Comparison of ENCODE assay signal across 12 cellular contexts in the genomic region with DNA sequence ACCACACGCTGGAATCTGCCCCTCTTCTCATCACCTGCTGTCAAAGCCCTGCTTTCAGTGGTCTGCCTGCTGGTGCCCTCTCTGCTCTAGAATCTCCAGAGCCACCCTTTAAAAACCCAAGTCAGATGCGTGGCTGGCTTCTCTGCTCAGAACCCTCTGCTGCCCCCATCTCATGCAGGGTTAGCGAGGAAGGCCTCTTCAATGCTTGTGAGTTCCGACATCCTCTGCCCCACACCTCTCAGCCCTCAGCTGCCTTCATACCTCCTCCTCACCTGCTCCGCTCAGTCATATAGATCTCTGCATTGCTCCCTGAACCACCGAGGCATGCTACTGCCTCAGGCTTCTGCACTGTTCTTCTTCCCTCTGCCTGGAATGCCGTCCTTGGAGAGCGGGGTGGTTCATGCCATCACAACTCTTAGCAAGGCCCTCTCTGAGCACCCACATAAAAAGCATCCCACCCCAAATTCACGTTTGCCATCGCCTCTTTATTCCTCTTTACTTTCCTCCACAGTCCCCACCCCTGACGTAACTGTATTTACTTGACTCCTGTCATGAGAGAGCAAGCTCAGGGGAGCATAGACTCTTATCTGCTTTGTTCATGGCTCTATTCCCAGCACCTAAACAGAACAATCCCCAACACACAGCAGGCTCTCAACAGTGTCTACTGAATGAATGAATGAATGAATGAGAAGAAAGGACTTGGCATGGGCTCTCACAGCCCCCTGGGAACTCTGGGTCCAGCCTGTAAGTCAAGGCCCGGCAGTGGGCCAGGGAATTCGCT. TPM values are rescaled to one million over a fixed set of nuclear protein-coding genes. Genes with fewer than 3 reads are reported as not detected.
A peak's percentile ranks its signal among the peaks of the same experiment; 100 is the strongest.
DNase-seq lines count a peak whose midpoint lies in the region; ATAC-seq and TF ChIP-seq lines count a peak whose summit lies in the region.
"Had no signal": no experiment of that assay in that cellular context is flagged by ENCODE, and none has a peak within 500 bp of the region (broad histone marks: within the 10 kb centered on the region; RNA-seq: fewer than 3 reads in every experiment).

No MANE protein-coding gene starts in this region.

- no peak overlapping the region for H3K27ac Mint-ChIP-seq in activated CD4-positive, alpha-beta memory T cell treated with anti-CD3 and anti-CD28 coated beads, Interleukin-2, amount 10 ng/mL, durations not matched to agents 7 days and 5 days
- peak overlapping the region in 1 of 2 donors; percentile 23 for H3K27ac Mint-ChIP-seq in effector memory CD8-positive, alpha-beta T cell
- H3K27ac Mint-ChIP-seq: activated T-cell treated with anti-CD3 and anti-CD28 coated beads, Interleukin-2, amount 50 U/mL, for 72 hours; IgD-negative memory B cell had no signal

- in situ Hi-C loops in astrocyte of the cerebellum (cut with HindIII; ENCODE audit: low sequenced_read_pairs): no loop called here

- H3K9ac ChIP-seq in parathyroid adenoma: no peak overlapping the region

- no peaks in the 10 kb centered on the region for H3K27me3 Mint-ChIP-seq in activated CD4-positive, alpha-beta memory T cell treated with anti-CD3 and anti-CD28 coated beads, Interleukin-2, amount 10 ng/mL, durations not matched to agents 7 days and 5 days
- H3K27me3 Mint-ChIP-seq in effector memory CD8-positive, alpha-beta T cell: peaks cover 0 to 18% of the 10 kb centered on the region in 2 donors

- no peak overlapping the region for H2AFZ ChIP-seq in parathyroid adenoma

- H3K9me3 Mint-ChIP-seq in activated CD4-positive, alpha-beta memory T cell treated with anti-CD3 and anti-CD28 coated beads, Interleukin-2, amount 10 ng/mL, durations not matched to agents 7 days and 5 days: no peaks in the 10 kb centered on the region
- H3K9me3 Mint-ChIP-seq in effector memory CD8-positive, alpha-beta T cell: no peaks in the 10 kb centered on the region
- H3K9me3 Mint-ChIP-seq: activated T-cell treated with anti-CD3 and anti-CD28 coated beads, Interleukin-2, amount 50 U/mL, for 72 hours; IgD-negative memory B cell had no signal

- peaks cover 25% of the 10 kb centered on the region for H3K4me1 ChIP-seq in parathyroid adenoma

- peaks cover 3% of the 10 kb centered on the region; the same call in 1 of the 2 replicates for H3K9me3 ChIP-seq in AG04450 (ENCODE audit: control insufficient read depth, insufficient read depth, low read length)
- no peaks in the 10 kb centered on the region for H3K9me3 ChIP-seq in parathyroid adenoma (ENCODE audit: control insufficient read depth, low read length)
- H3K9me3 ChIP-seq: suprapubic skin had no signal

- DNase-seq in AG04450 (ENCODE audit: low read depth, low spot score) (no peak), astrocyte of the cerebellum (ENCODE audit: low read depth) (no peak), left cardiac atrium (no peak)
- no peak for DNase-seq in activated CD4-positive, alpha-beta memory T cell treated with anti-CD3 and anti-CD28 coated beads, Interleukin-2, amount 10 ng/mL, durations not matched to agents 7 days and 5 days
- DNase-seq in effector memory CD8-positive, alpha-beta T cell: no peak
- DNase-seq: activated CD4-positive, alpha-beta T cell treated with anti-CD3 and anti-CD28 coated beads for 48 hours; activated T-cell treated with anti-CD3 and anti-CD28 coated beads, Interleukin-2, amount 50 U/mL, for 72 hours had no signal

- intact Hi-C loops in left cardiac atrium (cut with DNase I): no loop called here

- peaks cover 22% of the 10 kb centered on the region for H3K79me2 ChIP-seq in parathyroid adenoma

- H3K27ac ChIP-seq in AG04450 (ENCODE audit: low read depth, low read length) (peak overlapping the region; percentile 47), parathyroid adenoma (peak overlapping the region; percentile 54)
- H3K27ac ChIP-seq: suprapubic skin had no signal

- H3K36me3 ChIP-seq in parathyroid adenoma (ENCODE audit: control insufficient read depth, insufficient read depth, low read length): no peaks in the 10 kb centered on the region
- H3K36me3 ChIP-seq: suprapubic skin had no signal

- POLR2A ChIA-PET in AG04450 (lab: Yijun Ruan, JAX): no interaction called here
- POLR2A ChIA-PET in activated CD4-positive, alpha-beta memory T cell treated with anti-CD3 and anti-CD28 coated beads, Interleukin-2, amount 10 ng/mL, durations not matched to agents 7 days and 5 days (lab: Charles Lee): no interaction called here

- H3K4me3 Mint-ChIP-seq in activated CD4-positive, alpha-beta memory T cell treated with anti-CD3 and anti-CD28 coated beads, Interleukin-2, amount 10 ng/mL, durations not matched to agents 7 days and 5 days: no peak overlapping the region
- H3K4me3 Mint-ChIP-seq in effector memory CD8-positive, alpha-beta T cell: no peak overlapping the region
- H3K4me3 Mint-ChIP-seq: activated T-cell treated with anti-CD3 and anti-CD28 coated beads, Interleukin-2, amount 50 U/mL, for 72 hours had no signal

- no peaks in the 10 kb centered on the region for H3K27me3 ChIP-seq in AG04450 (ENCODE audit: control insufficient read depth, insufficient read depth, low read length)
- H3K27me3 ChIP-seq in parathyroid adenoma (ENCODE audit: control insufficient read depth, insufficient read depth, low read length): no peaks in the 10 kb centered on the region
- H3K27me3 ChIP-seq: suprapubic skin had no signal

- H3K4me2 ChIP-seq in parathyroid adenoma (ENCODE audit: low read length): no peak overlapping the region

- H3K36me3 Mint-ChIP-seq in activated CD4-positive, alpha-beta memory T cell treated with anti-CD3 and anti-CD28 coated beads, Interleukin-2, amount 10 ng/mL, durations not matched to agents 7 days and 5 days (ENCODE audit: low read depth): no peaks in the 10 kb centered on the region
- no peaks in the 10 kb centered on the region for H3K36me3 Mint-ChIP-seq in effector memory CD8-positive, alpha-beta T cell (ENCODE audit: insufficient read depth)
- H3K36me3 Mint-ChIP-seq: IgD-negative memory B cell had no signal

- H3K4me3 ChIP-seq in AG04450 (ENCODE audit: low read depth, low read length) (no peak overlapping the region), astrocyte of the cerebellum (ENCODE audit: low read depth, low read length) (no peak overlapping the region), parathyroid adenoma (ENCODE audit: low read depth, low read length) (no peak overlapping the region)
- H3K4me3 ChIP-seq: suprapubic skin had no signal

- CTCF ChIA-PET in AG04450 (lab: Charles Lee): interaction anchor here (1.5 kb wide), 1 partner anchor 29 kb away, joined by 3 read pairs; no protein-coding TSS in a partner anchor
- CTCF ChIA-PET in activated CD4-positive, alpha-beta memory T cell treated with anti-CD3 and anti-CD28 coated beads, Interleukin-2, amount 10 ng/mL, durations not matched to agents 7 days and 5 days (lab: Charles Lee): no interaction called here

- ATAC-seq in left cardiac atrium (peak; percentile 35 to 64), HG02642 (IDR thresholded peaks at IDR 0.05; ENCODE audit: poor library complexity, unreplicated experiment) (no peak), HG03108 (IDR thresholded peaks at IDR 0.05; ENCODE audit: unreplicated experiment) (no peak)
- no peak for ATAC-seq in effector memory CD8-positive, alpha-beta T cell (replicated peaks)
- ATAC-seq: activated T-cell treated with anti-CD3 and anti-CD28 coated beads, Interleukin-2, amount 50 U/mL, for 72 hours had no signal

- TF ChIP-seq CTCF in AG04450 (IDR thresholded peaks at IDR 0.05; ENCODE audit: low read depth, low read length) (no peak), astrocyte of the cerebellum (IDR thresholded peaks at IDR 0.05; ENCODE audit: low read depth, low read length, missing control alignments) (peak; percentile 7), parathyroid adenoma (IDR thresholded peaks at IDR 0.05) (no peak)

- no peaks in the 10 kb centered on the region for H3K4me1 Mint-ChIP-seq in activated CD4-positive, alpha-beta memory T cell treated with anti-CD3 and anti-CD28 coated beads, Interleukin-2, amount 10 ng/mL, durations not matched to agents 7 days and 5 days
- H3K4me1 Mint-ChIP-seq in effector memory CD8-positive, alpha-beta T cell (ENCODE audit: low read depth in 2 of 2): peaks cover 0 to 2% of the 10 kb centered on the region in 2 donors

RNA-seq across cellular contexts. Expression of a gene that starts 10.4 kb away (rescaled TPM):
- 16.7 and 20.3 TPM in 2 replicates for polyA plus RNA-seq in AG04450 (2011; rRNA removed)
- 28.6 and 31.8 TPM in 2 replicates for polyA minus RNA-seq in AG04450 (2011; rRNA and poly(A)+ RNA removed)
- total RNA-seq in left cardiac atrium: 10 to 100 TPM; 20.3 to 34.6 TPM
- 1 to 10 TPM in 1 of 2 experiments, under 1 TPM in 1; 0.93 to 1.0 TPM for total RNA-seq in activated CD4-positive, alpha-beta memory T cell treated with anti-CD3 and anti-CD28 coated beads, Interleukin-2, amount 10 ng/mL, durations not matched to agents 7 days and 5 days
- polyA plus RNA-seq: IgD-negative memory B cell had no signal

Comparison
In these comparisons a context has a peak if more than half of its experiments do, and no peak if none do; other contexts are left out.
1. ATAC-seq: peak in left cardiac atrium (2 of 2); none in effector memory CD8-positive, alpha-beta T cell (single experiment), HG02642 (single experiment) and HG03108 (single experiment).
2. RNA of a gene that starts 10.4 kb away (total RNA-seq): 20.3 to 34.6 TPM in left cardiac atrium; 0.93 to 1.0 TPM in activated CD4-positive, alpha-beta memory T cell treated with anti-CD3 and anti-CD28 coated beads, Interleukin-2, amount 10 ng/mL, durations not matched to agents 7 days and 5 days; every median in the first group is over 10 times any median in the second.